ENCODE assay signal across 9 cellular contexts in genomic region chr4:109937352-109937751, GRCh38. TPM values are rescaled to one million over a fixed set of nuclear protein-coding genes. Genes with fewer than 3 reads are reported as not detected.
"Had no signal": no experiment of that assay in that cellular context is flagged by ENCODE, and none has a peak within 500 bp of the region (broad histone marks: within the 10 kb centered on the region; RNA-seq: fewer than 3 reads in every experiment).

No MANE protein-coding gene starts in this region.

RNA-seq across cellular contexts. Expression of gene EGF, which starts 24.7 kb away (rescaled TPM):
- total RNA-seq: activated naive CD4-positive, alpha-beta T cell treated with anti-CD3 and anti-CD28 coated beads for 36 hours; activated naive CD4-positive, alpha-beta T cell treated with anti-CD3 and anti-CD28 coated beads, Interleukin-2, amount 50 U/mL, for 72 hours; activated naive CD8-positive, alpha-beta T cell treated with anti-CD3 and anti-CD28 coated beads for 36 hours; activated naive CD8-positive, alpha-beta T cell treated with anti-CD3 and anti-CD28 coated beads, Interleukin-2, amount 10 ng/mL, durations not matched to agents 7 days and 5 days; activated T-cell treated with anti-CD3 and anti-CD28 coated beads, Interleukin-2, amount 50 U/mL, for 72 hours; activated T-helper 1 cell treated with anti-CD3 and anti-CD28 coated beads, Interleukin-12 subunit alpha, Interleukin-12 subunit beta, Interleukin-2, Interleukin-4 antibody, amounts not matched to agents 30 ng/mL and 10 ng/mL and 1 ng/mL, durations not matched to agents 14 hours and 24 hours and 36 hours; activated T-helper 17 cell treated with anti-CD3 and anti-CD28 coated beads, Interleukin-2, amount 50 U/mL, for 72 hours; activated T-helper 2 cell treated with anti-CD3 and anti-CD28 coated beads, Interferon-gamma antibody, Interleukin-2, Interleukin-4, amounts not matched to agents 10 μg/mL and 5 μg/mL and 100 μg/mL, durations not matched to agents 14 hours and 24 hours and 36 hours; ascending aorta had no signal
